Comparison of ENCODE assay signal across 9 cellular contexts in the genomic region with DNA sequence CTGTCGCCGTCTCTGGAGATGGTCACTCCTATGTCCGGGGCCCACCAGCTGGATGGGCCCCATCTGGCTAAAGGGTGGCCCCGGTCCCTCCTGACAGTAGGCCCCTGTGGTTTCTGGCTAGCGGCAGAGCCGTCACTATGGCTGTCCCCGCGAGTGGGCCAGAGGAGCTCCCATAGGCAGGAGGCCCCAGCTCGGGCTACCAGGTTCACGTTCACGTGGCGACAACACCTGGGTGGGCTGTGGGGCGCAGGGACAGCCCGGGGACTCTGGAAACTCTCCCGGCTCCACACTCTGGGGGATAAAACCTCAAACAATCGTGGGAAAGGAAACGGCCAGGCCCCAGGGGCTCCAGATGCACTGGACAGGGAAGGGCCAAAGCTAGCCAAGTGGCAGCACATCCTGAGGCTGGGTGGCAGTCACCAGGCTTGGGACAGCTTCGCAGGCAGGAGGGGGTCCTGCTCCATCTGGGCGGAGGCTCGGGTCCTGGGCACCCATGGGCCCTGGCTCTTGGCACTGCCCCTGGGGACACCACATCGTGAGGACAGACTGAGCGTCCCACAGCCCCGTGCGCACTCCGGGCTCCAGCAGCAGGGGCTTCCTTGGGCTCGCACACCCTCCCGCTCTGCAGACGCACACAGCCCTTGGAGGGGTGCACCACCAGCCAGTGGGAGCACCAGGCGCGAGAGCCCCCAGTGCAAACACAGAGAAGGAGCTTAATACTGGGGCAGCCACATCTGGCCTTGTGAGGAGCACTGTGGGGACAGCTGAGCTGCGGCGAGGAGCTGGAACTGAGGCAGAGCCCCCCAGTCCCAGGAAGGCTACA. TPM values are rescaled to one million over a fixed set of nuclear protein-coding genes. Genes with fewer than 3 reads are reported as not detected.
DNase-seq lines count a peak whose midpoint lies in the region; ATAC-seq and TF ChIP-seq lines count a peak whose summit lies in the region.
"Had no signal": no experiment of that assay in that cellular context is flagged by ENCODE, and none has a peak within 500 bp of the region (broad histone marks: within the 10 kb centered on the region; RNA-seq: fewer than 3 reads in every experiment).

No MANE protein-coding gene starts in this region.

- no peak overlapping the region for H4K5ac ChIP-seq in mesendoderm (ENCODE audit: low read length)

- H3K18ac ChIP-seq in mesendoderm (ENCODE audit: low read length): no peak overlapping the region

- H3K27me3 ChIP-seq in GM06990 (replicated peaks; ENCODE audit: control insufficient read depth, insufficient read depth, low read length): no peaks in the 10 kb centered on the region
- H3K27me3 ChIP-seq in SJSA1 (replicated peaks): no peaks in the 10 kb centered on the region
- H3K27me3 ChIP-seq in sigmoid colon: no peaks in the 10 kb centered on the region
- H3K27me3 ChIP-seq in mesendoderm (ENCODE audit: insufficient read depth, low read length, poor library complexity): no peaks in the 10 kb centered on the region
- H3K27me3 ChIP-seq: MG63 had no signal

- H3K4ac ChIP-seq in mesendoderm (ENCODE audit: low read depth, low read length): no peak overlapping the region

- H3K79me1 ChIP-seq in mesendoderm (ENCODE audit: low read length): peaks cover 7% of the 10 kb centered on the region

- peaks cover 13% of the 10 kb centered on the region for H3K36me3 ChIP-seq in GM06990 (ENCODE audit: control insufficient read depth, insufficient read depth, low read length)
- peaks cover 44% of the 10 kb centered on the region for H3K36me3 ChIP-seq in SJSA1
- H3K36me3 ChIP-seq in sigmoid colon: peaks cover 6 to 47% (median 29%) of the 10 kb centered on the region in 4 donors
- H3K36me3 ChIP-seq in mesendoderm (ENCODE audit: control insufficient read depth, insufficient read depth, low read length): no peaks in the 10 kb centered on the region
- H3K36me3 ChIP-seq: MG63 had no signal

- TF ChIP-seq CTCF in GM06990 (IDR thresholded peaks at IDR 0.05; ENCODE audit: insufficient read depth, low read length, poor library complexity, severe bottlenecking) (no peak), sigmoid colon (IDR thresholded peaks at IDR 0.05) (no peak)

- H2BK15ac ChIP-seq in mesendoderm (replicated peaks; ENCODE audit: low read depth): no peak overlapping the region

- H3K27ac ChIP-seq in SJSA1: peak overlapping the region; percentile 21; the same call in 1 of the 2 replicates
- H3K27ac ChIP-seq in cingulate gyrus (ENCODE audit: low read depth, low read length): peak overlapping the region; percentile 84
- H3K27ac ChIP-seq in sigmoid colon: peak overlapping the region; percentile 24 to 82 (median 44)
- H3K27ac ChIP-seq in mesendoderm (ENCODE audit: low read depth, low read length): no peak overlapping the region

- no peak overlapping the region for H3K23ac ChIP-seq in mesendoderm (ENCODE audit: low read length)

- H3K4me1 ChIP-seq in SJSA1 (replicated peaks) (peaks cover 39% of the 10 kb centered on the region), sigmoid colon (peaks cover 0 to 50% (median 22%) of the 10 kb centered on the region in 4 donors), mesendoderm (ENCODE audit: control insufficient read depth, low read depth, low read length) (no peaks in the 10 kb centered on the region)

- no peak overlapping the region for H2AK5ac ChIP-seq in mesendoderm (ENCODE audit: low read length)

- no peak overlapping the region for H3K9ac ChIP-seq in mesendoderm (ENCODE audit: low read length)

- H3K56ac ChIP-seq in mesendoderm (ENCODE audit: low read length): no peak overlapping the region

- peaks cover 4% of the 10 kb centered on the region for H3K79me2 ChIP-seq in mesendoderm (ENCODE audit: control insufficient read depth, insufficient read depth, low read length)

- no peak overlapping the region for H2BK5ac ChIP-seq in mesendoderm (ENCODE audit: low read length)

- DNase-seq in GM06990 (ENCODE audit: extremely low read depth, insufficient read length): no peak
- DNase-seq in SJSA1 (ENCODE audit: low read depth in 1 of 2, low spot score in 2 of 2): no peak
- no peak for DNase-seq in sigmoid colon
- no peak for DNase-seq in cortex of kidney (lab: John Stamatoyannopoulos, UW)
- DNase-seq in mesendoderm: no peak
- DNase-seq: MG63 had no signal

- TF ChIP-seq EP300 in sigmoid colon (IDR thresholded peaks at IDR 0.05): no peak

- no peak for TF ChIP-seq POLR2A in sigmoid colon (IDR thresholded peaks at IDR 0.05)

- no peak overlapping the region for H2BK120ac ChIP-seq in mesendoderm (ENCODE audit: low read depth, low read length)

- intact Hi-C loops in sigmoid colon (cut with DNase I): no loop called here

- H3K9me3 ChIP-seq in SJSA1 (replicated peaks) (no peaks in the 10 kb centered on the region), sigmoid colon (no peaks in the 10 kb centered on the region)
- H3K9me3 ChIP-seq: MG63 had no signal

- H3K4me3 ChIP-seq in GM06990 (replicated peaks; ENCODE audit: low read depth, low read length) (peak overlapping the region; percentile 45), SJSA1 (no peak overlapping the region), sigmoid colon (peak overlapping the region in 1 of 4 donors; percentile 11), mesendoderm (ENCODE audit: low read length) (no peak overlapping the region)
- H3K4me3 ChIP-seq: MG63 had no signal

- ATAC-seq in GM21619 (IDR thresholded peaks at IDR 0.05; ENCODE audit: unreplicated experiment): no peak
- no peak for ATAC-seq in HG03159 (IDR thresholded peaks at IDR 0.05; ENCODE audit: unreplicated experiment)

- H4K8ac ChIP-seq in mesendoderm (ENCODE audit: low read depth, low read length): no peak overlapping the region

- WGBS in sigmoid colon, 2 donors: 62 to 86% methylated on average over 32 of the region's 32 CpGs
- WGBS in mesendoderm (ENCODE audit: extremely low coverage, insufficient coverage, low lambda C conversion rate): no CpG with 5 or more reads among the region's 32 CpGs

- H3K4me2 ChIP-seq in mesendoderm (ENCODE audit: low read length): no peak overlapping the region

RNA-seq across cellular contexts. Expression of a gene that starts 4.5 kb away (rescaled TPM):
- total RNA-seq in SJSA1 (2014; rRNA removed; shearing (Covaris generic)): 25.0 and 32.4 TPM in 2 replicates
- total RNA-seq in sigmoid colon: 10 to 100 TPM; 16.0 to 21.4 (median 17.9) TPM
- polyA plus RNA-seq in sigmoid colon: 10 to 100 TPM in 1 of 3 donors, 1 to 10 TPM in 2; 5.4 to 34.8 (median 6.2) TPM
- 16.0 TPM for polyA plus RNA-seq in mesendoderm (2013, experiment 1 of 2)
- 17.0 TPM for polyA plus RNA-seq in mesendoderm (2013, experiment 2 of 2)

RNA-seq across cellular contexts. Expression of a gene that starts 4.6 kb away (rescaled TPM):
- total RNA-seq in SJSA1 (2014; rRNA removed; shearing (Covaris generic)): 17.9 and 20.4 TPM in 2 replicates
- total RNA-seq in sigmoid colon: 10 to 100 TPM in 3 of 4 donors, 1 to 10 TPM in 1; 6.1 to 11.7 (median 10.7) TPM
- 10 to 100 TPM in 1 of 3 donors, 1 to 10 TPM in 2; 8.4 to 16.3 (median 9.2) TPM for polyA plus RNA-seq in sigmoid colon
- 71.4 TPM for polyA plus RNA-seq in mesendoderm (2013, experiment 1 of 2)
- polyA plus RNA-seq in mesendoderm (2013, experiment 2 of 2): 64.6 TPM

RNA-seq across cellular contexts. Expression of a gene that starts 15.4 kb away (rescaled TPM):
- 0.05 TPM in 1 of 2 replicates, not detected in the other for total RNA-seq in SJSA1 (2014; rRNA removed; shearing (Covaris generic))
- total RNA-seq in sigmoid colon: under 1 TPM in 2 of 4 donors, not detected in 2; 0.71 to 0.82 TPM
- 1 to 10 TPM in 1 of 3 donors, under 1 TPM in 2; 0.46 to 3.0 (median 0.60) TPM for polyA plus RNA-seq in sigmoid colon
- polyA plus RNA-seq in mesendoderm (2013, experiment 1 of 2): 1.3 TPM
- polyA plus RNA-seq in mesendoderm (2013, experiment 2 of 2): 1.3 TPM

RNA-seq across cellular contexts. Expression of a gene that starts 38.9 kb away (rescaled TPM):
- 38.4 and 42.6 TPM in 2 replicates for total RNA-seq in SJSA1 (2014; rRNA removed; shearing (Covaris generic))
- total RNA-seq in sigmoid colon: 10 to 100 TPM; 16.8 to 25.7 (median 23.2) TPM
- 100 to 1,000 TPM in 1 of 3 donors, 10 to 100 TPM in 2; 41.4 to 206 (median 84.8) TPM for polyA plus RNA-seq in sigmoid colon
- 73.3 TPM for polyA plus RNA-seq in mesendoderm (2013, experiment 1 of 2)
- polyA plus RNA-seq in mesendoderm (2013, experiment 2 of 2): 73.9 TPM

RNA-seq across cellular contexts. Expression of a gene that starts 50.9 kb away (rescaled TPM):
- not detected in 2 replicates for total RNA-seq in SJSA1 (2014; rRNA removed; shearing (Covaris generic))
- total RNA-seq in sigmoid colon: 100 to 1,000 TPM in 2 of 4 donors, 10 to 100 TPM in 2; 63.1 to 147 (median 105) TPM
- polyA plus RNA-seq in sigmoid colon: 100 to 1,000 TPM in 2 of 3 donors, 10 to 100 TPM in 1; 81.1 to 429 (median 208) TPM
- 78.8 TPM for polyA plus RNA-seq in mesendoderm (2013, experiment 1 of 2)
- 83.5 TPM for polyA plus RNA-seq in mesendoderm (2013, experiment 2 of 2)
